In genomic region chr5:163459888-163460561, GRCh38 we compare ENCODE assay signal across 7 cellular contexts. TPM values are rescaled to one million over a fixed set of nuclear protein-coding genes. Genes with fewer than 3 reads are reported as not detected.
DNase-seq lines count a peak whose midpoint lies in the region; ATAC-seq, FAIRE-seq and TF ChIP-seq lines count a peak whose summit lies in the region.

TSS of gene NUDCD2 (minus strand) at chr5:163460102. CDS start at chr5:163460050, 52 bp downstream.

- H3K79me2 ChIP-seq in astrocyte (ENCODE audit: insufficient read depth, low read length), result peaks cover 44% of the 10 kb centered on the region

- peak within 1 kb of the TSS; percentile 100 for H2AFZ ChIP-seq in astrocyte (ENCODE audit: low read depth, low read length)

- peaks cover 39% of the 10 kb centered on the region for H3K36me3 Mint-ChIP-seq in T-helper 2 cell treated with Interferon-gamma antibody and Interleukin-4, amounts not matched to agents 5 μg/mL and 100 μg/mL, for 36 hours (ENCODE audit: low read depth)
- H3K36me3 Mint-ChIP-seq in astrocyte (ENCODE audit: low read depth, unreplicated experiment), result no peaks in the 10 kb centered on the region

- H3K9me3 ChIP-seq in astrocyte (ENCODE audit: insufficient read depth, low read depth, low read length), result no peaks in the 10 kb centered on the region

- no peak for TF ChIP-seq CTCF in astrocyte (IDR thresholded peaks at IDR 0.05; ENCODE audit: insufficient read depth, low read depth, low read length)

- peak within 1 kb of the TSS; percentile 95 for H3K9ac ChIP-seq in astrocyte (ENCODE audit: low read length)
- H3K9ac ChIP-seq in rectal smooth muscle tissue (ENCODE audit: low read length), result peak within 1 kb of the TSS; percentile 97

- peak within 1 kb of the TSS; percentile 100 for H3K27ac ChIP-seq in astrocyte (ENCODE audit: low read depth, low read length)
- peak within 1 kb of the TSS; percentile 98 for H3K27ac ChIP-seq in rectal smooth muscle tissue (ENCODE audit: low read depth, low read length)

- ATAC-seq in GM18502 (IDR thresholded peaks at IDR 0.05; ENCODE audit: poor library complexity, unreplicated experiment) (peak; percentile 80), HG02970 (IDR thresholded peaks at IDR 0.05; ENCODE audit: low FRiP score, unreplicated experiment) (peak; percentile 87)

- FAIRE-seq in astrocyte (lab: Jason Lieb, UNC), result no peak

- peaks cover 3% of the 10 kb centered on the region for H3K27me3 Mint-ChIP-seq in T-helper 2 cell treated with Interferon-gamma antibody and Interleukin-4, amounts not matched to agents 5 μg/mL and 100 μg/mL, for 36 hours (ENCODE audit: low read depth)
- no peaks in the 10 kb centered on the region for H3K27me3 Mint-ChIP-seq in astrocyte (ENCODE audit: low read depth, unreplicated experiment)

- peaks cover 51% of the 10 kb centered on the region for H3K4me1 Mint-ChIP-seq in T-helper 2 cell treated with Interferon-gamma antibody and Interleukin-4, amounts not matched to agents 5 μg/mL and 100 μg/mL, for 36 hours (ENCODE audit: low read depth)
- no peaks in the 10 kb centered on the region for H3K4me1 Mint-ChIP-seq in astrocyte (ENCODE audit: low read depth, unreplicated experiment)

- no peaks in the 10 kb centered on the region for H3K27me3 ChIP-seq in astrocyte (ENCODE audit: insufficient read depth, low read length)
- H3K27me3 ChIP-seq in rectal smooth muscle tissue (ENCODE audit: control insufficient read depth, insufficient read depth, low read length), result no peaks in the 10 kb centered on the region

- no peaks in the 10 kb centered on the region for H4K20me1 ChIP-seq in astrocyte (ENCODE audit: insufficient read depth, low read length)

- peak within 1 kb of the TSS; percentile 94 for H3K4me3 ChIP-seq in astrocyte (ENCODE audit: insufficient read depth, low read depth, low read length)
- peak within 1 kb of the TSS; percentile 100 for H3K4me3 ChIP-seq in rectal smooth muscle tissue (ENCODE audit: low read length)

- peak within 1 kb of the TSS; percentile 96 for H3K27ac Mint-ChIP-seq in T-helper 2 cell treated with Interferon-gamma antibody and Interleukin-4, amounts not matched to agents 5 μg/mL and 100 μg/mL, for 36 hours
- peak within 1 kb of the TSS; percentile 97 for H3K27ac Mint-ChIP-seq in astrocyte (ENCODE audit: unreplicated experiment)

- no peaks in the 10 kb centered on the region for H3K9me3 Mint-ChIP-seq in T-helper 2 cell treated with Interferon-gamma antibody and Interleukin-4, amounts not matched to agents 5 μg/mL and 100 μg/mL, for 36 hours
- H3K9me3 Mint-ChIP-seq in astrocyte (ENCODE audit: unreplicated experiment), result no peaks in the 10 kb centered on the region

- H3K4me3 Mint-ChIP-seq in T-helper 2 cell treated with Interferon-gamma antibody and Interleukin-4, amounts not matched to agents 5 μg/mL and 100 μg/mL, for 36 hours, result peak within 1 kb of the TSS; percentile 85
- peak within 1 kb of the TSS; percentile 94 for H3K4me3 Mint-ChIP-seq in astrocyte (ENCODE audit: unreplicated experiment)

- peak within 1 kb of the TSS; percentile 89 for H3K4me2 ChIP-seq in astrocyte (ENCODE audit: low read length)

- DNase-seq in NCI-H1930 (lab: John Stamatoyannopoulos, UW) (peak; percentile 88 to 90), astrocyte (ENCODE audit: low read depth) (peak; percentile 97), hepatic stellate cell (ENCODE audit: low spot score) (peak; percentile 92)
- DNase-seq in T-helper 2 cell treated with Interferon-gamma antibody and Interleukin-4, amounts not matched to agents 5 μg/mL and 100 μg/mL, for 36 hours (ENCODE audit: low spot score), result peak; percentile 93

- H3K4me1 ChIP-seq in astrocyte (ENCODE audit: insufficient read depth, low read length) (peaks cover 6% of the 10 kb centered on the region), rectal smooth muscle tissue (ENCODE audit: control insufficient read depth, insufficient read depth, low read length) (peaks cover 7% of the 10 kb centered on the region)

- H3K36me3 ChIP-seq in astrocyte (ENCODE audit: insufficient read depth, low read length), result no peaks in the 10 kb centered on the region
- no peaks in the 10 kb centered on the region for H3K36me3 ChIP-seq in rectal smooth muscle tissue (ENCODE audit: control insufficient read depth, insufficient read depth, low read length)

RNA-seq across cellular contexts. Expression of gene NUDCD2, which starts in this region (rescaled TPM):
- 15.7 and 15.9 TPM in 2 replicates for total RNA-seq in astrocyte

Comparison
In these comparisons a context has a peak if more than half of its experiments do, and no peak if none do; other contexts are left out.
1. Peak in every context shown above with its lines: DNase-seq, ATAC-seq, H3K4me3 ChIP-seq and H3K27ac ChIP-seq.